1 cellular context compared by ENCODE assay signal in genomic region chr16:53703590-53704444, GRCh38.
TF ChIP-seq lines count a peak whose summit lies in the region.

Gene FTO, plus strand, starts transcription at chr16:53704156.
Gene RPGRIP1L, minus strand, starts transcription at chr16:53703859. Its CDS starts 3,136 bp downstream, at chr16:53700723.

TF ChIP-seq in GM12878, 131 proteins besides CTCF, POLR2A, EP300 and RAD21 (continued from another document and continues in another):
- TF ChIP-seq IRF4 (IDR thresholded peaks at IDR 0.05; ENCODE audit: low read depth, low read length) (peak; percentile 20; the same call in 1 of the 2 replicates), MYB (IDR thresholded peaks at IDR 0.05; ENCODE audit: borderline replicate concordance, low read depth, low read length) (no peak), PAX5 (IDR thresholded peaks at IDR 0.05; ENCODE audit: borderline replicate concordance, low read depth, low read length) (no peak), ASH2L (IDR thresholded peaks at IDR 0.05; ENCODE audit: borderline replicate concordance, low read depth) (no peak), CREB1 (IDR thresholded peaks at IDR 0.05; ENCODE audit: low read depth) (peak; percentile 88), MTA3 (IDR thresholded peaks at IDR 0.05; ENCODE audit: borderline replicate concordance, low read length) (no peak), NBN (IDR thresholded peaks at IDR 0.05) (no peak; the same call in 1 of the 2 replicates), USF2 (IDR thresholded peaks at IDR 0.05; ENCODE audit: borderline replicate concordance, low read depth, low read length) (peak; percentile 3; the same call in 1 of the 2 replicates), ZBED1 (IDR thresholded peaks at IDR 0.05; ENCODE audit: borderline replicate concordance) (no peak), EZH2 (IDR thresholded peaks at IDR 0.05; ENCODE audit: borderline replicate concordance, control insufficient read depth, low read depth, low read length) (no peak), SREBF1 (IDR thresholded peaks at IDR 0.05; ENCODE audit: low read length) (peak; percentile 79), SP1 (IDR thresholded peaks at IDR 0.05; ENCODE audit: low read depth, low read length) (no peak), GATAD2B (conservative IDR thresholded peaks at IDR 0.05; ENCODE audit: low read depth) (peak; percentile 45; the same call in 1 of the 2 replicates), NR2F1 (conservative IDR thresholded peaks at IDR 0.05) (no peak), POU2F2 (IDR thresholded peaks at IDR 0.05; ENCODE audit: borderline replicate concordance, low read depth, low read length) (0 out of 3 replicates have a peak, but pooled peaks have one; percentile 29), ZNF592 (IDR thresholded peaks at IDR 0.05) (no peak), SPI1 (IDR thresholded peaks at IDR 0.05; ENCODE audit: borderline replicate concordance, insufficient read depth, low read depth, low read length) (no peak), CEBPZ (IDR thresholded peaks at IDR 0.05; ENCODE audit: low read depth, low read length) (no peak), BHLHE40 (IDR thresholded peaks at IDR 0.05; ENCODE audit: borderline replicate concordance in 1 of 2, low read depth in 2 of 2, low read length in 1 of 2) (peak; percentile 63 to 65), EGR1 (IDR thresholded peaks at IDR 0.05; ENCODE audit: borderline replicate concordance in 1 of 2, low read depth in 2 of 2, low read length in 2 of 2) (peak in 1 of 2 experiments; percentile 2; a peak in 1 of 3 replicates), E2F8 (IDR thresholded peaks at IDR 0.05; ENCODE audit: low read depth, partially characterized antibody) (no peak), WRNIP1 (IDR thresholded peaks at IDR 0.05; ENCODE audit: borderline replicate concordance, low read depth, low read length) (no peak), FOXK2 (IDR thresholded peaks at IDR 0.05) (peak; percentile 70), YBX1 (IDR thresholded peaks at IDR 0.05) (no peak), SUPT20H (IDR thresholded peaks at IDR 0.05; ENCODE audit: borderline replicate concordance, control insufficient read depth, low read depth, low read length) (no peak), ETV6 (conservative IDR thresholded peaks at IDR 0.05 in 1 of 2, IDR thresholded peaks at IDR 0.05 in 1 of 2; ENCODE audit: borderline replicate concordance in 1 of 2, low read depth in 1 of 2) (no peak), FOS (IDR thresholded peaks at IDR 0.05; ENCODE audit: borderline replicate concordance, extremely low read depth, insufficient read length) (no peak), PKNOX1 (IDR thresholded peaks at IDR 0.05) (peak; percentile 56), BCL11A (IDR thresholded peaks at IDR 0.05; ENCODE audit: low read depth, low read length) (no peak), RCOR1 (conservative IDR thresholded peaks at IDR 0.05; ENCODE audit: low read depth, low read length) (peak; percentile 92), POLR2AphosphoS5 (IDR thresholded peaks at IDR 0.05; ENCODE audit: low read length) (0 out of 2 replicates have a peak, but pooled peaks have one; percentile 49), MEF2B (IDR thresholded peaks at IDR 0.05; ENCODE audit: partially characterized antibody, poor library complexity, severe bottlenecking) (peak; percentile 13), JUND (IDR thresholded peaks at IDR 0.05; ENCODE audit: low read depth, low read length) (0 out of 2 replicates have a peak, but pooled peaks have one; percentile 24), NKRF (conservative IDR thresholded peaks at IDR 0.05) (peak; percentile 81; the same call in 1 of the 2 replicates), CEBPB (IDR thresholded peaks at IDR 0.05; ENCODE audit: borderline replicate concordance in 1 of 2, low read depth in 2 of 2, low read length in 2 of 2) (no peak), CBX5 (IDR thresholded peaks at IDR 0.05; ENCODE audit: low read depth) (no peak; the same call in 1 of the 2 replicates), RELA (IDR thresholded peaks at IDR 0.05; ENCODE audit: borderline replicate concordance, partially characterized antibody) (no peak), POLR2AphosphoS2 (IDR thresholded peaks at IDR 0.05; ENCODE audit: low read depth, low read length) (0 out of 2 replicates have a peak, but pooled peaks have one; percentile 29), RFX5 (IDR thresholded peaks at IDR 0.05; ENCODE audit: low read depth, low read length) (no peak), TCF12 (IDR thresholded peaks at IDR 0.05; ENCODE audit: low read depth, low read length) (peak; percentile 78), CHD4 (IDR thresholded peaks at IDR 0.05) (no peak), SKIL (IDR thresholded peaks at IDR 0.05; ENCODE audit: low read depth, poor library complexity, severe bottlenecking) (no peak), HSF1 (IDR thresholded peaks at IDR 0.05; ENCODE audit: low read depth, low read length) (no peak)
